Comparison of ENCODE assay signal across 3 cellular contexts in genomic region chr6:31687860-31688693, GRCh38.
TF ChIP-seq lines count a peak whose summit lies in the region.

No MANE protein-coding gene starts in this region.

TF ChIP-seq in SK-N-SH, 30 proteins besides CTCF, POLR2A, EP300 and RAD21:
- TF ChIP-seq YY1 (IDR thresholded peaks at IDR 0.05; ENCODE audit: low read depth) (no peak), RFX5 (IDR thresholded peaks at IDR 0.05; ENCODE audit: low read length) (no peak), TCF12 (IDR thresholded peaks at IDR 0.05) (no peak), FOSL2 (IDR thresholded peaks at IDR 0.05; ENCODE audit: borderline replicate concordance, low read depth) (no peak), SMC3 (IDR thresholded peaks at IDR 0.05; ENCODE audit: low read depth, low read length) (no peak), POLR2AphosphoS5 (IDR thresholded peaks at IDR 0.05; ENCODE audit: low read depth, low read length) (no peak), TEAD4 (IDR thresholded peaks at IDR 0.05; ENCODE audit: borderline replicate concordance, insufficient read depth) (no peak), EZH2phosphoT487 (IDR thresholded peaks at IDR 0.05; ENCODE audit: borderline replicate concordance, low read depth) (no peak), GATA2 (CRISPR knock-in tag; IDR thresholded peaks at IDR 0.05) (no peak), FOXJ3 (CRISPR knock-in tag; IDR thresholded peaks at IDR 0.05) (no peak), REST (IDR thresholded peaks at IDR 0.05; ENCODE audit: low read depth, low read length) (no peak), MXI1 (IDR thresholded peaks at IDR 0.05; ENCODE audit: low read depth, low read length) (no peak), ELF1 (IDR thresholded peaks at IDR 0.05) (no peak), IRF3 (IDR thresholded peaks at IDR 0.05; ENCODE audit: low read depth, low read length) (no peak), FOXM1 (IDR thresholded peaks at IDR 0.05; ENCODE audit: low read depth) (no peak), JUND (IDR thresholded peaks at IDR 0.05) (no peak), RXRA (IDR thresholded peaks at IDR 0.05; ENCODE audit: borderline replicate concordance, low read depth) (no peak), USF1 (IDR thresholded peaks at IDR 0.05; ENCODE audit: borderline replicate concordance, low read depth) (no peak)
TF ChIP-seq in SK-N-SH: peak in this region for 0.

TF ChIP-seq in SK-N-SH treated with all-trans-retinoic acid at 6 μM for 48 hours, 23 proteins besides CTCF, POLR2A, EP300 and RAD21:
- TF ChIP-seq TOX (CRISPR knock-in tag; IDR thresholded peaks at IDR 0.05; ENCODE audit: borderline replicate concordance): no peak
- no peak for TF ChIP-seq ZFP3 (CRISPR knock-in tag; IDR thresholded peaks at IDR 0.05)
- no peak for TF ChIP-seq CREB5 (CRISPR knock-in tag; IDR thresholded peaks at IDR 0.05; ENCODE audit: low read depth)
- TF ChIP-seq ZFP30 (CRISPR knock-in tag; IDR thresholded peaks at IDR 0.05): no peak
- no peak for TF ChIP-seq ZNF565 (CRISPR knock-in tag; conservative IDR thresholded peaks at IDR 0.05; ENCODE audit: low read depth)
- TF ChIP-seq BACH2 (CRISPR knock-in tag; IDR thresholded peaks at IDR 0.05; ENCODE audit: borderline replicate concordance): no peak
- no peak for TF ChIP-seq TCF4 (CRISPR knock-in tag; IDR thresholded peaks at IDR 0.05; ENCODE audit: borderline replicate concordance)
- TF ChIP-seq TSHZ2 (CRISPR knock-in tag; IDR thresholded peaks at IDR 0.05): no peak
- TF ChIP-seq GLIS3 (CRISPR knock-in tag; IDR thresholded peaks at IDR 0.05): no peak
- no peak for TF ChIP-seq ZC3H10 (CRISPR knock-in tag; IDR thresholded peaks at IDR 0.05)
- no peak for TF ChIP-seq POU6F1 (CRISPR knock-in tag; IDR thresholded peaks at IDR 0.05; ENCODE audit: borderline replicate concordance, low read depth)
- TF ChIP-seq ZNF8 (CRISPR knock-in tag; IDR thresholded peaks at IDR 0.05): no peak
- TF ChIP-seq PPARA (CRISPR knock-in tag; IDR thresholded peaks at IDR 0.05; ENCODE audit: borderline replicate concordance): no peak
- TF ChIP-seq CSRNP3 (CRISPR knock-in tag; IDR thresholded peaks at IDR 0.05): no peak

TF ChIP-seq in H1, 55 proteins besides CTCF, POLR2A, EP300 and RAD21:
- no peak for TF ChIP-seq RFX5 (IDR thresholded peaks at IDR 0.05; ENCODE audit: borderline replicate concordance, low read depth, low read length)
- TF ChIP-seq RNF2 (IDR thresholded peaks at IDR 0.05; ENCODE audit: borderline replicate concordance, low read depth, low read length, missing control alignments, poor library complexity, severe bottlenecking): no peak
- TF ChIP-seq ASH2L (IDR thresholded peaks at IDR 0.05; ENCODE audit: low read length): no peak
- no peak for TF ChIP-seq BCL11A (IDR thresholded peaks at IDR 0.05; ENCODE audit: low read depth in 2 of 2, low read length in 2 of 2)
- TF ChIP-seq RXRA (IDR thresholded peaks at IDR 0.05; ENCODE audit: insufficient read depth, low read depth, low read length): no peak
- TF ChIP-seq NANOG (IDR thresholded peaks at IDR 0.05; ENCODE audit: insufficient read depth, low read depth, low read length, poor library complexity, severe bottlenecking): no peak
- no peak for TF ChIP-seq SIRT6 (IDR thresholded peaks at IDR 0.05; ENCODE audit: low read length)
- no peak for TF ChIP-seq CTBP2 (IDR thresholded peaks at IDR 0.05; ENCODE audit: borderline replicate concordance, insufficient read depth, insufficient read length, low read length)
